In genomic region chr1:180586671-180587155, GRCh38 we compare ENCODE assay signal across 10 cellular contexts. TPM values are rescaled to one million over a fixed set of nuclear protein-coding genes. Genes with fewer than 3 reads are reported as not detected.
A peak's percentile ranks its signal among the peaks of the same experiment; 100 is the strongest.
DNase-seq lines count a peak whose midpoint lies in the region; ATAC-seq and TF ChIP-seq lines count a peak whose summit lies in the region.
"Had no signal": no experiment of that assay in that cellular context is flagged by ENCODE, and none has a peak within 500 bp of the region (broad histone marks: within the 10 kb centered on the region; RNA-seq: fewer than 3 reads in every experiment).

No MANE protein-coding gene starts in this region.

- WGBS in thyroid gland, 2 donors, result 0 to 11% methylated on average over 1 of the region's 1 CpG

- peaks cover 3 to 28% of the 10 kb centered on the region in 2 donors for H3K9me3 Mint-ChIP-seq in activated naive CD4-positive, alpha-beta T cell treated with anti-CD3 and anti-CD28 coated beads, Interleukin-2, amount 50 U/mL, for 72 hours

- peaks cover 20 to 27% of the 10 kb centered on the region in 2 donors for H3K4me1 ChIP-seq in thyroid gland

- TF ChIP-seq POLR2A in thyroid gland (IDR thresholded peaks at IDR 0.05), result no peak

- DNase-seq in activated naive CD4-positive, alpha-beta T cell treated with anti-CD3 and anti-CD28 coated beads, Interleukin-2, amount 50 U/mL, for 72 hours (ENCODE audit: low spot score in 2 of 2), result no peak
- DNase-seq in activated naive CD4-positive, alpha-beta T cell treated with anti-CD3 and anti-CD28 coated beads, Interleukin-2, amount 50 U/mL, for 16 hours, result no peak
- DNase-seq in NCI-H446 treated with DMSO at 0.1 percent for 48 hours (lab: John Stamatoyannopoulos, UW), result peak; percentile 46
- DNase-seq in epithelial cell of prostate (ENCODE audit: low read depth, low spot score), result peak; percentile 82
- DNase-seq in thyroid gland, result peak; percentile 94 to 96
- DNase-seq in cerebellar nuclear complex (lab: John Stamatoyannopoulos, UW), result no peak
- no peak for DNase-seq in left ventricle myocardium superior
- DNase-seq: SW 1271 had no signal

- peaks cover 0 to 25% of the 10 kb centered on the region in 2 donors for H3K36me3 Mint-ChIP-seq in activated naive CD4-positive, alpha-beta T cell treated with anti-CD3 and anti-CD28 coated beads, Interleukin-2, amount 50 U/mL, for 72 hours

- ATAC-seq in activated naive CD4-positive, alpha-beta T cell treated with anti-CD3 and anti-CD28 coated beads, Interleukin-2, amount 50 U/mL, for 72 hours, result peak; percentile 84 to 87
- ATAC-seq in left ventricle myocardium superior, result no peak
- ATAC-seq in GM18870 (IDR thresholded peaks at IDR 0.05; ENCODE audit: unreplicated experiment), result no peak

- H3K9me3 ChIP-seq in thyroid gland, result no peaks in the 10 kb centered on the region

- intact Hi-C loops in thyroid gland (cut with DNase I), result no loop called here
- intact Hi-C loops in left ventricle myocardium superior (cut with micrococcal nuclease), result no loop called here

- H3K36me3 ChIP-seq in thyroid gland, result no peaks in the 10 kb centered on the region
- H3K36me3 ChIP-seq: esophagus muscularis mucosa had no signal

- H3K4me3 ChIP-seq in thyroid gland (replicated peaks in 1 of 3), result no peak overlapping the region
- H3K4me3 ChIP-seq: esophagus muscularis mucosa had no signal

- H3K27ac ChIP-seq in epithelial cell of prostate (peak overlapping the region; percentile 94), thyroid gland (peak overlapping the region in 2 of 3 donors; percentile 50 to 56)
- H3K27ac ChIP-seq: esophagus muscularis mucosa had no signal

- H3K27me3 ChIP-seq in thyroid gland, result no peaks in the 10 kb centered on the region
- H3K27me3 ChIP-seq: esophagus muscularis mucosa had no signal

- peak overlapping the region; percentile 96 to 97 for H3K27ac Mint-ChIP-seq in activated naive CD4-positive, alpha-beta T cell treated with anti-CD3 and anti-CD28 coated beads, Interleukin-2, amount 50 U/mL, for 72 hours

- no peak for TF ChIP-seq CTCF in thyroid gland (IDR thresholded peaks at IDR 0.05)

RNA-seq across cellular contexts. Expression of gene OVAAL, which starts 27.9 kb away (rescaled TPM):
- not detected for total RNA-seq in activated naive CD4-positive, alpha-beta T cell treated with anti-CD3 and anti-CD28 coated beads, Interleukin-2, amount 50 U/mL, for 72 hours
- total RNA-seq in thyroid gland (not detected), left ventricle myocardium superior (1.5 TPM)
- total RNA-seq: esophagus muscularis mucosa had no signal

RNA-seq across cellular contexts. Expression of gene XPR1, which starts 45.1 kb away (rescaled TPM):
- 10 to 100 TPM; 15.2 to 18.6 TPM for total RNA-seq in activated naive CD4-positive, alpha-beta T cell treated with anti-CD3 and anti-CD28 coated beads, Interleukin-2, amount 50 U/mL, for 72 hours
- total RNA-seq in thyroid gland (10 to 100 TPM; 29.4 to 42.2 (median 33.7) TPM), left ventricle myocardium superior (43.8 TPM)

Comparison
In these comparisons a context has a peak if more than half of its experiments do, and no peak if none do; other contexts are left out.
1. ATAC-seq: peak in activated naive CD4-positive, alpha-beta T cell treated with anti-CD3 and anti-CD28 coated beads, Interleukin-2, amount 50 U/mL, for 72 hours (2 of 2); none in left ventricle myocardium superior (single experiment) and GM18870 (single experiment).
2. DNase-seq: peak in NCI-H446 treated with DMSO at 0.1 percent for 48 hours (single experiment), epithelial cell of prostate (single experiment) and thyroid gland (2 of 2); none in activated naive CD4-positive, alpha-beta T cell treated with anti-CD3 and anti-CD28 coated beads, Interleukin-2, amount 50 U/mL, for 72 hours (0 of 2), activated naive CD4-positive, alpha-beta T cell treated with anti-CD3 and anti-CD28 coated beads, Interleukin-2, amount 50 U/mL, for 16 hours (single experiment), cerebellar nuclear complex (0 of 2) and left ventricle myocardium superior (single experiment).